Comparison of ENCODE assay signal across 12 cellular contexts in genomic region chr3:195715583-195716266, GRCh38. TPM values are rescaled to one million over a fixed set of nuclear protein-coding genes. Genes with fewer than 3 reads are reported as not detected.
DNase-seq lines count a peak whose midpoint lies in the region; ATAC-seq and TF ChIP-seq lines count a peak whose summit lies in the region.
"Had no signal": no experiment of that assay in that cellular context is flagged by ENCODE, and none has a peak within 500 bp of the region (broad histone marks: within the 10 kb centered on the region; RNA-seq: fewer than 3 reads in every experiment).

No MANE protein-coding gene starts in this region.

- H3K4me3 ChIP-seq in RWPE2 (ENCODE audit: severe bottlenecking) (no peak overlapping the region), BE2C (ENCODE audit: low read depth, low read length) (no peak overlapping the region)
- H3K4me3 ChIP-seq: thyroid gland had no signal

- peak; percentile 84 to 90 for ATAC-seq in activated CD4-positive, CD25-positive, alpha-beta regulatory T cell treated with anti-CD3 and anti-CD28 coated beads, Interleukin-2, amount 50 U/mL, for 24 hours
- ATAC-seq in RWPE2 (ENCODE audit: low read depth) (0 out of 3 replicates have a peak, but pooled peaks have one; percentile 22), HG03469 (IDR thresholded peaks at IDR 0.05; ENCODE audit: unreplicated experiment) (no peak)

- H3K36me3 ChIP-seq in RWPE2 (ENCODE audit: low read depth) (no peaks in the 10 kb centered on the region), BE2C (no peaks in the 10 kb centered on the region)

- no peak overlapping the region for H3K27ac ChIP-seq in RWPE2 (ENCODE audit: poor library complexity, severe bottlenecking)
- H3K27ac ChIP-seq: KMS-11 had no signal

- no peak for DNase-seq in activated CD4-positive, CD25-positive, alpha-beta regulatory T cell (lab: John Stamatoyannopoulos, UW)
- DNase-seq in RWPE2 (ENCODE audit: low spot score) (no peak), iris pigment epithelial cell (ENCODE audit: low read depth) (peak; percentile 46), DMS79 (lab: John Stamatoyannopoulos, UW) (no peak), BE2C (no peak)
- DNase-seq in stimulated activated CD4-positive, alpha-beta T cell treated with anti-CD3 and anti-CD28 coated beads, Interleukin-4, amount 100 ng/mL, for 48 hours (ENCODE audit: low read depth in 2 of 2) = peak; percentile 39 to 43
- DNase-seq: 8988T, NCI-H82, thyroid gland had no signal

- H3K9me3 ChIP-seq in RWPE2 (ENCODE audit: severe bottlenecking) (peaks cover 5% of the 10 kb centered on the region), BE2C (no peaks in the 10 kb centered on the region)
- H3K9me3 ChIP-seq: thyroid gland had no signal

- H3K4me1 ChIP-seq in RWPE2 (ENCODE audit: insufficient read depth, poor library complexity, severe bottlenecking) (no peaks in the 10 kb centered on the region), BE2C (no peaks in the 10 kb centered on the region)

- H3K27me3 ChIP-seq in RWPE2 (ENCODE audit: insufficient read depth, poor library complexity, severe bottlenecking) (peaks cover 38% of the 10 kb centered on the region), BE2C (peaks cover 9% of the 10 kb centered on the region)
- H3K27me3 ChIP-seq: thyroid gland had no signal

- TF ChIP-seq CTCF in RWPE2 (IDR thresholded peaks at IDR 0.05; ENCODE audit: poor library complexity, severe bottlenecking) (no peak), BE2C (IDR thresholded peaks at IDR 0.05; ENCODE audit: low read depth, low read length) (no peak)

RNA-seq across cellular contexts. Expression of gene MUC20, which starts 5.1 kb away (rescaled TPM):
- not detected for polyA plus RNA-seq in BE2C (2012; ENCODE audit: insufficient read depth, insufficient read length, low read depth)

Comparison
In these comparisons a context has a peak if more than half of its experiments do, and no peak if none do; other contexts are left out.
1. DNase-seq: peak in iris pigment epithelial cell (single experiment) and stimulated activated CD4-positive, alpha-beta T cell treated with anti-CD3 and anti-CD28 coated beads, Interleukin-4, amount 100 ng/mL, for 48 hours (2 of 2); none in activated CD4-positive, CD25-positive, alpha-beta regulatory T cell (0 of 4), RWPE2 (single experiment), DMS79 (single experiment) and BE2C (single experiment).